Comparison of ENCODE assay signal across 9 cellular contexts in genomic region chr15:52085289-52085688, GRCh38. TPM values are rescaled to one million over a fixed set of nuclear protein-coding genes. Genes with fewer than 3 reads are reported as not detected.
"Had no signal": no experiment of that assay in that cellular context is flagged by ENCODE, and none has a peak within 500 bp of the region (broad histone marks: within the 10 kb centered on the region; RNA-seq: fewer than 3 reads in every experiment).

No MANE protein-coding gene starts in this region.

- ATAC-seq: effector memory CD8-positive, alpha-beta T cell; left lobe of liver; natural killer cell; right cardiac atrium; stimulated activated naive B cell treated with anti-CD40 and anti-IgM and Interleukin-4, amounts not matched to agents 10 μg/mL and 1 μg/mL and 100 μg/mL, for 72 hours had no signal

- DNase-seq: cortex of kidney; effector memory CD8-positive, alpha-beta T cell; natural killer cell; right cardiac atrium; stimulated activated naive B cell treated with anti-CD40 and anti-IgM and Interleukin-4, amounts not matched to agents 10 μg/mL and 1 μg/mL and 100 μg/mL, for 72 hours had no signal

RNA-seq across cellular contexts. Expression of gene BCL2L10, which starts 27.3 kb away (rescaled TPM):
- total RNA-seq: posterior vena cava, right cardiac atrium, subcutaneous adipose tissue, tibial nerve had no signal
